Comparison of ENCODE assay signal across 13 cellular contexts in genomic region chr4:18105023-18106011, GRCh38.
DNase-seq lines count a peak whose midpoint lies in the region; ATAC-seq and TF ChIP-seq lines count a peak whose summit lies in the region.
"Had no signal": no experiment of that assay in that cellular context is flagged by ENCODE, and none has a peak within 500 bp of the region (broad histone marks: within the 10 kb centered on the region; RNA-seq: fewer than 3 reads in every experiment).

No MANE protein-coding gene starts in this region.

- TF ChIP-seq CTCF in esophagus squamous epithelium (IDR thresholded peaks at IDR 0.05) = no peak
- TF ChIP-seq CTCF in body of pancreas (IDR thresholded peaks at IDR 0.05) = no peak
- no peak for TF ChIP-seq CTCF in right atrium auricular region (IDR thresholded peaks at IDR 0.05)

- peak; percentile 56 for ATAC-seq in GM19023 (IDR thresholded peaks at IDR 0.05; ENCODE audit: unreplicated experiment)
- peak; percentile 82 for ATAC-seq in GM21723 (IDR thresholded peaks at IDR 0.05; ENCODE audit: unreplicated experiment)
- peak; percentile 80 for ATAC-seq in HG03175 (IDR thresholded peaks at IDR 0.05; ENCODE audit: unreplicated experiment)
- ATAC-seq in body of pancreas = no peak
- ATAC-seq: activated CD8-positive, alpha-beta T cell treated with anti-CD3 and anti-CD28 coated beads, Interleukin-2, amount 10 ng/mL, durations not matched to agents 7 days and 5 days; activated naive CD8-positive, alpha-beta T cell treated with anti-CD3 and anti-CD28 coated beads, Interleukin-2, amount 50 U/mL, for 24 hours had no signal

- H3K36me3 ChIP-seq in esophagus squamous epithelium (no peaks in the 10 kb centered on the region), body of pancreas (replicated peaks in 1 of 2; ENCODE audit: insufficient read depth in 1 of 2, low read depth in 2 of 2) (no peaks in the 10 kb centered on the region), right atrium auricular region (no peaks in the 10 kb centered on the region)

- intact Hi-C loops in esophagus squamous epithelium (cut with DNase I) (no loop called here), body of pancreas (cut with DNase I) (no loop called here)

- H3K9me3 ChIP-seq in esophagus squamous epithelium (no peaks in the 10 kb centered on the region), body of pancreas (no peaks in the 10 kb centered on the region), right atrium auricular region (no peaks in the 10 kb centered on the region)

- DNase-seq in esophagus squamous epithelium (lab: John Stamatoyannopoulos, UW) (no peak), DMS79 (lab: John Stamatoyannopoulos, UW) (no peak), body of pancreas (no peak), amygdala (lab: John Stamatoyannopoulos, UW) (no peak), right atrium auricular region (ENCODE audit: low spot score) (no peak)
- DNase-seq: activated CD8-positive, alpha-beta T cell treated with anti-CD3 and anti-CD28 coated beads, Interleukin-2, amount 10 ng/mL, durations not matched to agents 7 days and 5 days; activated naive CD8-positive, alpha-beta T cell treated with anti-CD3 and anti-CD28 coated beads, Interleukin-2, amount 50 U/mL, for 24 hours; NCI-H774; SW 1271 had no signal

- no peak overlapping the region for H3K4me3 ChIP-seq in esophagus squamous epithelium
- H3K4me3 ChIP-seq in body of pancreas = no peak overlapping the region
- H3K4me3 ChIP-seq in right atrium auricular region = no peak overlapping the region
- H3K4me3 ChIP-seq: hepatocyte had no signal

- H3K4me1 ChIP-seq in esophagus squamous epithelium (peaks cover 0 to 57% (median 19%) of the 10 kb centered on the region in 3 donors), body of pancreas (no peaks in the 10 kb centered on the region), right atrium auricular region (no peaks in the 10 kb centered on the region)

- TF ChIP-seq POLR2A in esophagus squamous epithelium (IDR thresholded peaks at IDR 0.05) (no peak), body of pancreas (IDR thresholded peaks at IDR 0.05) (no peak)

- H3K27ac ChIP-seq in esophagus squamous epithelium (peak overlapping the region in 3 of 4 donors; percentile 46 to 78 (median 74)), body of pancreas (no peak overlapping the region), right atrium auricular region (no peak overlapping the region)
- H3K27ac ChIP-seq: hepatocyte had no signal

- H3K27me3 ChIP-seq in esophagus squamous epithelium (no peaks in the 10 kb centered on the region), body of pancreas (no peaks in the 10 kb centered on the region), right atrium auricular region (no peaks in the 10 kb centered on the region)
- H3K27me3 ChIP-seq: hepatocyte had no signal

- 23 to 31% methylated on average over 4 of the region's 4 CpGs for WGBS in esophagus squamous epithelium, 2 donors
- 64 to 73% methylated on average over 4 of the region's 4 CpGs for WGBS in body of pancreas, 2 donors

Comparison
In these comparisons a context has a peak if more than half of its experiments do, and no peak if none do; other contexts are left out.
1. H3K27ac ChIP-seq: peak in esophagus squamous epithelium (3 of 4); none in body of pancreas (0 of 4) and right atrium auricular region (0 of 2).